In the genomic region with DNA sequence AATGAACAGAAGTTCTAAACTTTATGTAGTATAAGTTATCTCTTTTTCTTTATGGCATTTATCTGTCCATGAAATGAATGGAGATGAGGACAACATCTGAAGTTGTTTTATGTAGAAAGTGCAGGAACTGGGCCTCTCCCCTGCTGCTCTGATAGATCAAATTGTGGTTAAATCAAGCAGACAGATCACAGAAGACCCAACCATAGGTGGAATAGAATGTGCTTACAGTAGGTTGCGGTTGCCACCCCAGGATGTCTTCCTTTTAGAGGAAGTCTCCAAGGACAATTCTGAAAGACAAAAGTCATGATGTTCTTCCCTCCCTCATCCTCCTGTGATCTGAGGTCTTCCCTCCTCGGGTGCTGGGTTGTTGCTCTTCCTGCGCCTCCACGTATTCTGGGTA, we compare ENCODE assay signal across 16 cellular contexts.
"Had no signal": no experiment of that assay in that cellular context is flagged by ENCODE, and none has a peak within 500 bp of the region (broad histone marks: within the 10 kb centered on the region; RNA-seq: fewer than 3 reads in every experiment).

No MANE protein-coding gene starts in this region.

- H3K36me3 Mint-ChIP-seq: natural killer cell had no signal

- H3K36me3 ChIP-seq: esophagus squamous epithelium, neutrophil, tibial artery, vagina had no signal

- H3K4me3 Mint-ChIP-seq: natural killer cell had no signal

- H3K4me1 Mint-ChIP-seq: natural killer cell had no signal

- H3K27me3 ChIP-seq: body of pancreas, esophagus squamous epithelium, hepatocyte, tibial artery, vagina had no signal

- H3K4me1 ChIP-seq: body of pancreas, tibial artery had no signal

- H3K9me3 ChIP-seq: body of pancreas, esophagus squamous epithelium, neutrophil, tibial artery, vagina had no signal

- H3K27ac ChIP-seq: body of pancreas, esophagus squamous epithelium, hepatocyte, neutrophil, tibial artery, vagina had no signal

- H3K4me2 ChIP-seq: hepatocyte had no signal

- H3K27ac Mint-ChIP-seq: natural killer cell had no signal

- DNase-seq: activated CD4-positive, alpha-beta T cell treated with anti-CD3 and anti-CD28 coated beads, Interleukin-2, amount 50 U/mL, for 48 hours; activated effector memory CD4-positive, alpha-beta T cell treated with anti-CD3 and anti-CD28 coated beads, Interleukin-2, amount 50 U/mL, for 16 hours; amniotic stem cell; body of pancreas; cerebellar nuclear complex; effector CD8-positive, alpha-beta T cell; esophagus squamous epithelium; islet precursor cell; natural killer cell; stimulated activated CD4-positive, alpha-beta T cell treated with anti-CD3 and anti-CD28 coated beads, Interleukin-12 subunit alpha, Interleukin-12 subunit beta, amount 100 ng/mL, for 4 hours; stimulated activated CD4-positive, alpha-beta T cell treated with anti-CD3 and anti-CD28 coated beads, Interleukin-2, amount 100 ng/mL, for 24 hours; SW 1271; tibial artery had no signal

- H3K4me3 ChIP-seq: body of pancreas, esophagus squamous epithelium, hepatocyte, tibial artery, vagina had no signal

- H3K9me3 Mint-ChIP-seq: natural killer cell had no signal

- ATAC-seq: body of pancreas, natural killer cell had no signal
